ENCODE assay signal across 8 cellular contexts in the genomic region with DNA sequence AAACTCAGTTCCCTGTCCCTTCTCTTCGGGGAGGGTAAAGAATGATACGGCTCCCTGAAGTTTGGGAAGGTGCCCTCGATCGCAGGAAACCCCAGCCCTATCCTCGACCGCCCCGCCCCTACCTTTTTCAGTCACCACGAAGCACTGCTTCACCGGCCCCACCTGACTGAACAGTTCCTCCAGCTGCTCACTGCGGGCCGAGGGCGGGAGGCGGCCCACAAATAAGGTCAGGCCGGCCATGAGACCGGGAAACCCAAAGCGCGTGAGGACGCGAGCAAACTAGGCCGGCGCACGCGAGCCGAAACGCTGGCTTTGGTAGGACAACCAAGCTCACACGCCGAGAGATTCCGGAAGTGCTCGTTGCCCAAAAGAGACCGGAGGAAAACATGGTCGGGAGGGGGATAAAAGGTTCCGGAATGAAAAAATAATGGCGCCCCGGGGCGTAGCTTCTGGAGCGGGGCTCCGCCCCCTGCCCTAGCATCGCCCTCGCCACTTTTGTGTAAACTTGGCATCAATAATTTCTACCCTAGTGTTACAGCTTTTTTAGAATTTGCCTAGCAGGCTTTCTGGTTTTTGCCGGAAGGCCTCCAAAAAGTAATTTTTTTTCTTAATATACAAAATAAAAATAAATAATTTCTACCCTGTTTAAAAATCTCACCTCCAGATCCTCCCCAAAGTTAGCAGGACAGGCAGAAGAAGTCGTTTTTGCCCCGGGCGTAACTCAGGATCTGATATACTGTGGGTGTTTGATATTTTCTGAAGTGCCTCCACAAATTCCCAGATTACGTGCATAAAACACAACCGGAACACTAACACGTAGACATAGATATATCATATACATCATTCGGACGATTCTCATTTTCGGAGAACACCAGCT. TPM values are rescaled to one million over a fixed set of nuclear protein-coding genes. Genes with fewer than 3 reads are reported as not detected.
DNase-seq lines count a peak whose midpoint lies in the region; ATAC-seq lines count a peak whose summit lies in the region.

A gene with protein sequence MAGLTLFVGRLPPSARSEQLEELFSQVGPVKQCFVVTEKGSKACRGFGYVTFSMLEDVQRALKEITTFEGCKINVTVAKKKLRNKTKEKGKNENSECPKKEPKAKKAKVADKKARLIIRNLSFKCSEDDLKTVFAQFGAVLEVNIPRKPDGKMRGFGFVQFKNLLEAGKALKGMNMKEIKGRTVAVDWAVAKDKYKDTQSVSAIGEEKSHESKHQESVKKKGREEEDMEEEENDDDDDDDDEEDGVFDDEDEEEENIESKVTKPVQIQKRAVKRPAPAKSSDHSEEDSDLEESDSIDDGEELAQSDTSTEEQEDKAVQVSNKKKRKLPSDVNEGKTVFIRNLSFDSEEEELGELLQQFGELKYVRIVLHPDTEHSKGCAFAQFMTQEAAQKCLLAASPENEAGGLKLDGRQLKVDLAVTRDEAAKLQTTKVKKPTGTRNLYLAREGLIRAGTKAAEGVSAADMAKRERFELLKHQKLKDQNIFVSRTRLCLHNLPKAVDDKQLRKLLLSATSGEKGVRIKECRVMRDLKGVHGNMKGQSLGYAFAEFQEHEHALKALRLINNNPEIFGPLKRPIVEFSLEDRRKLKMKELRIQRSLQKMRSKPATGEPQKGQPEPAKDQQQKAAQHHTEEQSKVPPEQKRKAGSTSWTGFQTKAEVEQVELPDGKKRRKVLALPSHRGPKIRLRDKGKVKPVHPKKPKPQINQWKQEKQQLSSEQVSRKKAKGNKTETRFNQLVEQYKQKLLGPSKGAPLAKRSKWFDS (minus strand): TSS at position 355 of the 877 bp plus-strand sequence. CDS start 115 bp downstream, at position 240.

- peak; percentile 85 for DNase-seq in DMS114 treated with DMSO at 0.1 percent for 48 hours (lab: John Stamatoyannopoulos, UW; ENCODE audit: unreplicated experiment)
- peak; percentile 94 for DNase-seq in HuH-7 (ENCODE audit: low spot score)
- peak; percentile 90 for DNase-seq in OCI-M2 (lab: John Stamatoyannopoulos, UW; ENCODE audit: unreplicated experiment)
- peak; percentile 84 for DNase-seq in activated T-cell treated with anti-CD3 and anti-CD28 coated beads for 4 hours
- DNase-seq in epithelial cell of prostate (ENCODE audit: low read depth, low spot score) = peak; percentile 55
- DNase-seq in mucosa of gallbladder (ENCODE audit: low spot score) = peak; percentile 86
- DNase-seq in stimulated activated CD8-positive, alpha-beta memory T cell treated with anti-CD3 and anti-CD28 coated beads, Interleukin-4, amount 100 ng/mL, for 24 hours (ENCODE audit: low read depth) = peak; percentile 72

- peak; percentile 87 for ATAC-seq in GM21526 (IDR thresholded peaks at IDR 0.05; ENCODE audit: low FRiP score, unreplicated experiment)

- peak within 1 kb of the TSS; percentile 71 for H3K27ac ChIP-seq in epithelial cell of prostate

RNA-seq across cellular contexts. Expression of the gene that starts here (rescaled TPM):
- 23.5 TPM for total RNA-seq in mucosa of gallbladder

Comparison
In these comparisons a context has a peak if more than half of its experiments do, and no peak if none do; other contexts are left out.
1. Peak in every context shown above with its lines: DNase-seq, ATAC-seq and H3K27ac ChIP-seq.